In the genomic region with DNA sequence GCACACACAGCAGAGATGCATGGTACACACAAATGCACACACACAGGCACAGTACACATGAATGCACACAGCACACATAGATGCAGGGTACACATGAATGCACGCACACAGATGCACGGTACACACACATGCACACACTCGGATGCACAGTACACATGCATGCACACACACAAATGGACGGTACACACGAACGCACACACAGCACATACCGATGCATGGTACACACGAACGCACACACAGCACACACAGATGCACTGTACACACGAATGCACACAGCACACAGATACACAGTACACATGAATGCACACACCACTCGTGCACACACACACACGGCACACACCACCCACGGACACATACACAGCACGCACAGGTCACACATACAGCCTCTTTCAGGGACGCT, we compare ENCODE assay signal across 22 cellular contexts. TPM values are rescaled to one million over a fixed set of nuclear protein-coding genes. Genes with fewer than 3 reads are reported as not detected.
"Had no signal": no experiment of that assay in that cellular context is flagged by ENCODE, and none has a peak within 500 bp of the region (broad histone marks: within the 10 kb centered on the region; RNA-seq: fewer than 3 reads in every experiment).

No MANE protein-coding gene starts in this region.

- H3K27me3 ChIP-seq: dorsolateral prefrontal cortex, heart right ventricle, right lobe of liver, suprapubic skin, thyroid gland, upper lobe of left lung had no signal

- H3K4me1 ChIP-seq: heart right ventricle, left ventricle myocardium inferior, lower lobe of right lung, parathyroid adenoma, prostate gland, right lobe of liver, suprapubic skin, thyroid gland, upper lobe of left lung had no signal

- H3K9me3 ChIP-seq: heart right ventricle, left ventricle myocardium inferior, lower lobe of right lung, prostate gland, right lobe of liver, suprapubic skin, thyroid gland, upper lobe of left lung had no signal

- DNase-seq: cortex of kidney; dorsolateral prefrontal cortex; effector CD8-positive, alpha-beta T cell; heart right ventricle; immature natural killer cell; left ventricle myocardium inferior; lower lobe of right lung; midbrain; retina; right lobe of liver; stimulated activated CD4-positive, alpha-beta T cell treated with anti-CD3 and anti-CD28 coated beads, Interleukin-4, amount 100 ng/mL, for 1 hour; stimulated activated CD8-positive, alpha-beta memory T cell treated with anti-CD3 and anti-CD28 coated beads, Interleukin-4, amount 100 ng/mL, for 48 hours; stimulated activated naive CD8-positive, alpha-beta T cell treated with anti-CD3 and anti-CD28 coated beads, Interleukin-15, Interleukin-2, amounts not matched to agents 100 U/mL and 50 U/mL, for 24 hours; thyroid gland; upper lobe of left lung had no signal

- H2AFZ ChIP-seq: parathyroid adenoma had no signal

- H3K4me3 ChIP-seq: dorsolateral prefrontal cortex, heart right ventricle, left ventricle myocardium inferior, lower lobe of right lung, prostate gland, right lobe of liver, suprapubic skin, thyroid gland, upper lobe of left lung had no signal

- H3K9ac ChIP-seq: parathyroid adenoma had no signal

- H3K27ac ChIP-seq: dorsolateral prefrontal cortex, heart right ventricle, left ventricle myocardium inferior, lower lobe of right lung, parathyroid adenoma, prostate gland, right lobe of liver, suprapubic skin, thyroid gland, upper lobe of left lung had no signal

- H3K79me2 ChIP-seq: parathyroid adenoma had no signal

- FAIRE-seq: frontal cortex, keratinocyte had no signal

RNA-seq across cellular contexts. Expression of gene CPLX1, which starts 43.8 kb away (rescaled TPM):
- total RNA-seq: glomerular endothelial cell; natural killer cell treated with Interleukin-12 subunit alpha and Interleukin-12 subunit beta and Interleukin-15 and Interleukin-18, amount 100 ng/mL, for 72 hours had no signal
- polyA plus RNA-seq: immature natural killer cell had no signal
